Comparison of ENCODE assay signal across 18 cellular contexts in genomic region chr1:221289103-221289502, GRCh38.
"Had no signal": no experiment of that assay in that cellular context is flagged by ENCODE, and none has a peak within 500 bp of the region (broad histone marks: within the 10 kb centered on the region; RNA-seq: fewer than 3 reads in every experiment).

No MANE protein-coding gene starts in this region.

- H3K27me3 ChIP-seq: esophagus squamous epithelium, gastroesophageal sphincter, sigmoid colon, transverse colon had no signal

- H3K4me3 ChIP-seq: esophagus squamous epithelium, gastroesophageal sphincter, left ventricle myocardium inferior, lower lobe of right lung, sigmoid colon, skin epidermis, thoracic aorta, transverse colon had no signal

- DNase-seq: effector memory CD8-positive, alpha-beta T cell; esophagus squamous epithelium; foreskin fibroblast; glutamatergic neuron; immature natural killer cell; left ventricle myocardium inferior; lower lobe of right lung; natural killer cell; posterior cingulate gyrus; sigmoid colon; stimulated activated CD4-positive, alpha-beta T cell treated with anti-CD3 and anti-CD28 coated beads, Interleukin-2, amount 100 ng/mL, for 24 hours; stimulated activated CD4-positive, alpha-beta T cell treated with anti-CD3 and anti-CD28 coated beads, Interleukin-4, amount 100 ng/mL, for 4 hours; stimulated activated naive B cell treated with anti-CD40 and anti-IgM and Interleukin-4, amounts not matched to agents 10 μg/mL and 1 μg/mL and 100 μg/mL, for 72 hours; stimulated activated naive CD8-positive, alpha-beta T cell treated with anti-CD3 and anti-CD28 coated beads, Interleukin-15, amount 100 ng/mL, for 72 hours; transverse colon had no signal

- H3K36me3 ChIP-seq: esophagus squamous epithelium, gastroesophageal sphincter, left ventricle myocardium inferior, lower lobe of right lung, sigmoid colon, thoracic aorta, transverse colon had no signal

- H3K4me1 ChIP-seq: esophagus squamous epithelium, lower lobe of right lung, transverse colon had no signal

- H3K27ac ChIP-seq: esophagus squamous epithelium, gastroesophageal sphincter, left ventricle myocardium inferior, lower lobe of right lung, sigmoid colon, skin epidermis, thoracic aorta, transverse colon had no signal

- ATAC-seq: effector memory CD8-positive, alpha-beta T cell; gastroesophageal sphincter; lower lobe of right lung; natural killer cell; stimulated activated naive B cell treated with anti-CD40 and anti-IgM and Interleukin-4, amounts not matched to agents 10 μg/mL and 1 μg/mL and 100 μg/mL, for 72 hours; stimulated activated naive CD8-positive, alpha-beta T cell treated with anti-CD3 and anti-CD28 coated beads, Interleukin-15, amount 100 ng/mL, for 72 hours had no signal

- H3K9me3 ChIP-seq: esophagus squamous epithelium, gastroesophageal sphincter, left ventricle myocardium inferior, lower lobe of right lung, sigmoid colon, thoracic aorta, transverse colon had no signal
